Comparison of ENCODE assay signal across 7 cellular contexts in the genomic region with DNA sequence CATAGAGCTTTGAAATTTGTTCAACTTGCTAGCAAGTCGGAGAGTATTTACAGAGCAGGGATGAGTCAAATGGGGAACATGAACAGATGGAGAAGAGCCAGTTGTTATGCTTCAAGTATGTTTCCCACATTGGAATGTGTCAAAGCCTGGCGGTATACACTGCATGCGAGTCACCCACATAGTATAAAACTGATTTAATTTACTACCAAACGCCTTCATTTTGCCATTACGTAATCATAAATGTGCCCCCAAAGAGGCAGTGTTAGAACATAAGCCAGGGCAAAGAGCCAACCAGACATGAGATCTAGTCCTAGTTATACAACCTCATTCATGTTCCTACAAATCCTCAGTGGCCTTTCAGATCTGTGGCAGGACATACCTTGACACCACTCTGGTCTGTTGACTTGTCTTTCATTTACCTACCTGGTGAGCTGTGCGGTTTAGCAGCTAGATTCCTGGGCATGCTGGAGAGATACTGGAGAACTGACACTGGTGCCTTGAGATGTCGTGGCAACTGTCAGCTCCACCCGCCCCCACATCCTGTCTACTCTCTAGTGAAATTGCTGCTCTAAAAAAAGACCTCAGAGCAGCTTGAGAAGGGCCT. TPM values are rescaled to one million over a fixed set of nuclear protein-coding genes. Genes with fewer than 3 reads are reported as not detected.
DNase-seq lines count a peak whose midpoint lies in the region; ATAC-seq lines count a peak whose summit lies in the region.

No MANE protein-coding gene starts in this region.

- H3K27me3 ChIP-seq in aorta (ENCODE audit: control insufficient read depth in 1 of 2, insufficient read depth in 2 of 2, low read length in 1 of 2): no peaks in the 10 kb centered on the region

- 38 to 39% methylated on average over 8 of the region's 8 CpGs for WGBS in aorta, 2 donors

- intact Hi-C loops in aorta (cut with DNase I): no loop called here

- no peak overlapping the region for H3K27ac ChIP-seq in aorta (ENCODE audit: low read depth in 1 of 2, low read length in 2 of 2)

- no peaks in the 10 kb centered on the region for H3K9me3 ChIP-seq in aorta (ENCODE audit: control insufficient read depth, low read length)

- H3K4me3 ChIP-seq in aorta (ENCODE audit: low read length in 2 of 2): no peak overlapping the region

- H3K36me3 ChIP-seq in aorta (ENCODE audit: control insufficient read depth in 1 of 2, insufficient read depth in 2 of 2, low read length in 1 of 2): no peaks in the 10 kb centered on the region

- DNase-seq in activated CD8-positive, alpha-beta memory T cell treated with anti-CD3 and anti-CD28 coated beads for 24 hours: peak; percentile 72
- DNase-seq in islet precursor cell (peak; percentile 73), aorta (no peak), DMS79 (lab: John Stamatoyannopoulos, UW) (no peak), NCI-H510A treated with DMSO at 0.1 percent for 48 hours (lab: John Stamatoyannopoulos, UW) (no peak)

- ATAC-seq in GM19023 (IDR thresholded peaks at IDR 0.05; ENCODE audit: unreplicated experiment): peak; percentile 74
- peak; percentile 75 for ATAC-seq in HG03095 (IDR thresholded peaks at IDR 0.05; ENCODE audit: unreplicated experiment)
- peak; percentile 26 for ATAC-seq in aorta (ENCODE audit: low FRiP score)

- peaks cover 7% of the 10 kb centered on the region in 2 donors for H3K4me1 ChIP-seq in aorta (ENCODE audit: control insufficient read depth in 1 of 2, insufficient read depth in 2 of 2, low read length in 2 of 2)

RNA-seq across cellular contexts. Expression of gene NRP2, which starts 21.7 kb away (rescaled TPM):
- 10 to 100 TPM; 41.5 to 67.3 TPM for total RNA-seq in aorta
- 10 to 100 TPM; 13.6 to 15.5 TPM for polyA plus RNA-seq in aorta

Comparison
In these comparisons a context has a peak if more than half of its experiments do, and no peak if none do; other contexts are left out.
1. DNase-seq: peak in activated CD8-positive, alpha-beta memory T cell treated with anti-CD3 and anti-CD28 coated beads for 24 hours (single experiment) and islet precursor cell (single experiment); none in aorta (0 of 2), DMS79 (single experiment) and NCI-H510A treated with DMSO at 0.1 percent for 48 hours (single experiment).
2. Peak in every context shown above with its lines, with median percentiles within 50 percentile points of each other: ATAC-seq.